ENCODE assay signal across 19 cellular contexts in the genomic region with DNA sequence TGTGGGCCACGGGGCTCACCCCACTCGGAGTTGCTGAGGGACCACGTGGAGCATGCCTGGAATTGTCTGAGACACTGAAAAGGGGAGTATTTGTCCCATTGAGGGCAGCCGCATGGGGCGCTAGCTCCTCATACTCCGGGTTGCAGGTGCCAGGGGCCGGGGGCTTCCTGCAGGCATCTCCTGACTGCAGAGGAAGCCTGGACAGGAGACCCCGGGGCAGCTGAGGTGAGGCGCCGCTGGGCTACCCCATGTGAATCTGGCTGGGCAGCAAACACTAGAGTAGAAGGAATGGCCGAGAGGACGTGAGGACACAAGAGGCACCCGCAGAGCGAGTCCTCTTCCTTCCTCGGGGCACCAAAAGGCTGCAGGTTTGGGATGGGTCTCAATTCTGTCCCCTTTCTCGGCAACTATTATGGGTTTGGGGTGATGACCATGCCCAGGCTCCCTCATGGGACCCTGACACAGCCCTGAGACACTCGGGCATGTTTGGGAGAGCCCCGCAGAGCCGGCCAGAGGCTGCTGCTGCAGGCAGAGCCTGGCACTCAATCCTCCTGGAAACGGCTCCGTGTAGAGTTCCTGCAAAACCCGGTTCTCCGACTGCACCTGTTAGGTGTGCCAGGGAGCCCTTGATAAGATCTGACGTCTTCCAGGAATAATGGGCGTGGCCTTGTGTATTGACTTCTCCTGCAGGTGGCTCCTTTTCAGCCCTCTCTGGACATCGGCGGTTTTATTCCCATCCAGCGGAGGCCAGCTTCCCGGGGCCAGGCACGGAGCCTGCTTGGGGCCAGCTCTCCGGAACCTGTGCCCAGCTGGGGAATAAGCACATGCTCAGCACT.
DNase-seq lines count a peak whose midpoint lies in the region; ATAC-seq and TF ChIP-seq lines count a peak whose summit lies in the region.
"Had no signal": no experiment of that assay in that cellular context is flagged by ENCODE, and none has a peak within 500 bp of the region (broad histone marks: within the 10 kb centered on the region; RNA-seq: fewer than 3 reads in every experiment).

No MANE protein-coding gene starts in this region.

- WGBS in lung, 2 donors, result 78 to 91% methylated on average over 31 of the region's 31 CpGs

- DNase-seq in left ventricle myocardium superior (no peak), left ventricle myocardium inferior (no peak), WTC11 (ENCODE audit: low spot score) (peak; percentile 37), lung (ENCODE audit: low spot score) (peak; percentile 48), neural progenitor cell (ENCODE audit: low spot score) (no peak), left lobe of liver (ENCODE audit: low spot score) (no peak)
- no peak for DNase-seq in activated naive CD8-positive, alpha-beta T cell treated with anti-CD3 and anti-CD28 coated beads, Interleukin-2, amount 50 U/mL, for 24 hours
- DNase-seq: activated CD4-positive, alpha-beta T cell treated with anti-CD3 and anti-CD28 coated beads, Interleukin-2, amount 50 U/mL, for 48 hours; activated T-cell treated with anti-CD3 and anti-CD28 coated beads, Interleukin-2, amount 50 U/mL, for 24 hours; esophagus squamous epithelium; glutamatergic neuron; mesenchymal stem cell; MG63; NCI-H1694; NCI-H524; stimulated activated naive CD4-positive, alpha-beta T cell treated with Interleukin-2 at 50 U/mL for 16 hours had no signal

- H3K4me3 Mint-ChIP-seq in WTC11, result no peak overlapping the region
- no peak overlapping the region for H3K4me3 Mint-ChIP-seq in neural progenitor cell
- no peak overlapping the region for H3K4me3 Mint-ChIP-seq in activated naive CD8-positive, alpha-beta T cell treated with anti-CD3 and anti-CD28 coated beads, Interleukin-2, amount 50 U/mL, for 24 hours
- H3K4me3 Mint-ChIP-seq: activated naive CD8-positive, alpha-beta T cell; activated T-cell treated with anti-CD3 and anti-CD28 coated beads, Interleukin-2, amount 50 U/mL, for 24 hours; nephron had no signal

- no peaks in the 10 kb centered on the region for H3K36me3 Mint-ChIP-seq in WTC11
- no peaks in the 10 kb centered on the region for H3K36me3 Mint-ChIP-seq in neural progenitor cell
- no peaks in the 10 kb centered on the region for H3K36me3 Mint-ChIP-seq in activated naive CD8-positive, alpha-beta T cell treated with anti-CD3 and anti-CD28 coated beads, Interleukin-2, amount 50 U/mL, for 24 hours (ENCODE audit: low read depth)
- H3K36me3 Mint-ChIP-seq: activated naive CD8-positive, alpha-beta T cell had no signal

- no peak overlapping the region for H3K4me2 ChIP-seq in neural progenitor cell

- H2AFZ ChIP-seq in neural progenitor cell (replicated peaks), result no peak overlapping the region

- H3K27ac Mint-ChIP-seq in WTC11, result no peak overlapping the region; the same call in 1 of the 2 replicates
- no peak overlapping the region for H3K27ac Mint-ChIP-seq in neural progenitor cell
- no peak overlapping the region for H3K27ac Mint-ChIP-seq in activated naive CD8-positive, alpha-beta T cell treated with anti-CD3 and anti-CD28 coated beads, Interleukin-2, amount 50 U/mL, for 24 hours
- H3K27ac Mint-ChIP-seq: activated naive CD8-positive, alpha-beta T cell; activated T-cell treated with anti-CD3 and anti-CD28 coated beads, Interleukin-2, amount 50 U/mL, for 24 hours had no signal

- H3K4me3 ChIP-seq in left ventricle myocardium inferior, result no peak overlapping the region
- H3K4me3 ChIP-seq in lung, result no peak overlapping the region
- no peak overlapping the region for H3K4me3 ChIP-seq in neural progenitor cell
- H3K4me3 ChIP-seq: esophagus squamous epithelium, MG63 had no signal

- H3K36me3 ChIP-seq in left ventricle myocardium inferior (peaks cover 12% of the 10 kb centered on the region), lung (ENCODE audit: control insufficient read depth in 2 of 2, insufficient read depth in 2 of 2, low read length in 2 of 2) (peaks cover 4 to 8% of the 10 kb centered on the region in 2 donors), neural progenitor cell (no peaks in the 10 kb centered on the region)

- intact Hi-C loops in left ventricle myocardium superior (cut with micrococcal nuclease), result no loop called here
- intact Hi-C loops in left ventricle myocardium inferior (cut with micrococcal nuclease), result no loop called here

- H3K4me1 Mint-ChIP-seq in WTC11 (peaks cover 31% of the 10 kb centered on the region), neural progenitor cell (peaks cover 20% of the 10 kb centered on the region)
- H3K4me1 Mint-ChIP-seq in activated naive CD8-positive, alpha-beta T cell treated with anti-CD3 and anti-CD28 coated beads, Interleukin-2, amount 50 U/mL, for 24 hours, result no peaks in the 10 kb centered on the region

- H3K27me3 Mint-ChIP-seq in WTC11 (ENCODE audit: low read depth), result no peaks in the 10 kb centered on the region
- H3K27me3 Mint-ChIP-seq in neural progenitor cell (ENCODE audit: insufficient read depth, low read depth), result peaks cover 4% of the 10 kb centered on the region
- no peaks in the 10 kb centered on the region for H3K27me3 Mint-ChIP-seq in activated naive CD8-positive, alpha-beta T cell treated with anti-CD3 and anti-CD28 coated beads, Interleukin-2, amount 50 U/mL, for 24 hours
- H3K27me3 Mint-ChIP-seq: activated naive CD8-positive, alpha-beta T cell; activated T-cell treated with anti-CD3 and anti-CD28 coated beads, Interleukin-2, amount 50 U/mL, for 24 hours had no signal

- TF ChIP-seq CTCF in left ventricle myocardium inferior (IDR thresholded peaks at IDR 0.05; ENCODE audit: borderline replicate concordance) (no peak), WTC11 (IDR thresholded peaks at IDR 0.05) (no peak), lung (IDR thresholded peaks at IDR 0.05; ENCODE audit: control extremely low read depth, extremely low read depth) (no peak), neural progenitor cell (IDR thresholded peaks at IDR 0.05) (no peak)

- no peak overlapping the region for H3K9ac ChIP-seq in neural progenitor cell

- no peaks in the 10 kb centered on the region for H3K79me2 ChIP-seq in neural progenitor cell (ENCODE audit: low read depth)

- H3K9me3 ChIP-seq in left ventricle myocardium inferior (replicated peaks) (no peaks in the 10 kb centered on the region), lung (ENCODE audit: control insufficient read depth in 2 of 2, insufficient read depth in 1 of 2, low read length in 1 of 2) (no peaks in the 10 kb centered on the region), neural progenitor cell (ENCODE audit: low read depth) (no peaks in the 10 kb centered on the region)
- H3K9me3 ChIP-seq: esophagus squamous epithelium, MG63 had no signal

- peaks cover 12% of the 10 kb centered on the region for H3F3A ChIP-seq in neural progenitor cell (ENCODE audit: low read depth)

- ATAC-seq in left ventricle myocardium superior (peak; percentile 35), WTC11 (no peak), lung (ENCODE audit: insufficient read depth, low FRiP score) (no peak), GM18520 (IDR thresholded peaks at IDR 0.05; ENCODE audit: unreplicated experiment) (no peak), left lobe of liver (no peak)
- no peak for ATAC-seq in activated naive CD8-positive, alpha-beta T cell treated with anti-CD3 and anti-CD28 coated beads, Interleukin-2, amount 50 U/mL, for 24 hours

- H3K27me3 ChIP-seq in left ventricle myocardium inferior (ENCODE audit: low read depth) (no peaks in the 10 kb centered on the region), lung (ENCODE audit: control insufficient read depth, insufficient read depth) (no peaks in the 10 kb centered on the region), neural progenitor cell (no peaks in the 10 kb centered on the region)
- H3K27me3 ChIP-seq: esophagus squamous epithelium, MG63 had no signal

- H3K9me3 Mint-ChIP-seq in WTC11, result no peaks in the 10 kb centered on the region
- H3K9me3 Mint-ChIP-seq in neural progenitor cell, result no peaks in the 10 kb centered on the region
- no peaks in the 10 kb centered on the region for H3K9me3 Mint-ChIP-seq in activated naive CD8-positive, alpha-beta T cell treated with anti-CD3 and anti-CD28 coated beads, Interleukin-2, amount 50 U/mL, for 24 hours
- H3K9me3 Mint-ChIP-seq: activated T-cell treated with anti-CD3 and anti-CD28 coated beads, Interleukin-2, amount 50 U/mL, for 24 hours; nephron had no signal

- peaks cover 23% of the 10 kb centered on the region for H4K20me1 ChIP-seq in neural progenitor cell (ENCODE audit: low read depth)

- H3K4me1 ChIP-seq in left ventricle myocardium inferior, result peaks cover 61% of the 10 kb centered on the region
- peaks cover 7 to 12% of the 10 kb centered on the region in 2 donors for H3K4me1 ChIP-seq in lung (ENCODE audit: control insufficient read depth in 2 of 2, insufficient read depth in 2 of 2, low read length in 2 of 2)
- peaks cover 17% of the 10 kb centered on the region for H3K4me1 ChIP-seq in neural progenitor cell

- CTCF ChIA-PET in WTC11 (lab: Charles Lee), result interaction anchor here (0.5 to 1.3 kb wide), 5 partner anchors 9 to 59 kb away, joined by 3 to 6 read pairs (median 3); no protein-coding TSS in a partner anchor

- H3K27ac ChIP-seq in left ventricle myocardium inferior (replicated peaks), result no peak overlapping the region
- no peak overlapping the region for H3K27ac ChIP-seq in lung (ENCODE audit: low read depth in 1 of 2, low read length in 1 of 2)
- H3K27ac ChIP-seq in neural progenitor cell, result no peak overlapping the region
- H3K27ac ChIP-seq: esophagus squamous epithelium had no signal

- POLR2A ChIA-PET in WTC11 (lab: Charles Lee), result interaction anchor here (0.6 kb wide), 1 partner anchor 23 kb away, joined by 4 read pairs; no protein-coding TSS in a partner anchor

TF ChIP-seq in WTC11, 78 proteins besides CTCF, POLR2A, EP300 and RAD21:
- TF ChIP-seq MXD4 (CRISPR knock-in tag; IDR thresholded peaks at IDR 0.05; ENCODE audit: borderline replicate concordance) (no peak), FOXP1 (CRISPR knock-in tag; IDR thresholded peaks at IDR 0.05; ENCODE audit: borderline replicate concordance) (no peak), MAX (CRISPR knock-in tag; IDR thresholded peaks at IDR 0.05) (no peak)
- TF ChIP-seq, protein P1, sequence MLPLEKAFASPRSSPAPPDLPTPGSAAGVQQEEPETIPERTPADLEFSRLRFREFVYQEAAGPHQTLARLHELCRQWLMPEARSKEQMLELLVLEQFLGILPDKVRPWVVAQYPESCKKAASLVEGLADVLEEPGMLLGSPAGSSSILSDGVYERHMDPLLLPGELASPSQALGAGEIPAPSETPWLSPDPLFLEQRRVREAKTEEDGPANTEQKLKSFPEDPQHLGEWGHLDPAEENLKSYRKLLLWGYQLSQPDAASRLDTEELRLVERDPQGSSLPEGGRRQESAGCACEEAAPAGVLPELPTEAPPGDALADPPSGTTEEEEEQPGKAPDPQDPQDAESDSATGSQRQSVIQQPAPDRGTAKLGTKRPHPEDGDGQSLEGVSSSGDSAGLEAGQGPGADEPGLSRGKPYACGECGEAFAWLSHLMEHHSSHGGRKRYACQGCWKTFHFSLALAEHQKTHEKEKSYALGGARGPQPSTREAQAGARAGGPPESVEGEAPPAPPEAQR (CRISPR knock-in tag; IDR thresholded peaks at IDR 0.05), result no peak

Comparison
In these comparisons a context has a peak if more than half of its experiments do, and no peak if none do; other contexts are left out.
1. DNase-seq: peak in WTC11 (single experiment) and lung (single experiment); none in left ventricle myocardium superior (single experiment), left ventricle myocardium inferior (single experiment), neural progenitor cell (single experiment), activated naive CD8-positive, alpha-beta T cell treated with anti-CD3 and anti-CD28 coated beads, Interleukin-2, amount 50 U/mL, for 24 hours (single experiment) and left lobe of liver (single experiment).